ENCODE assay signal across 8 cellular contexts in the genomic region with DNA sequence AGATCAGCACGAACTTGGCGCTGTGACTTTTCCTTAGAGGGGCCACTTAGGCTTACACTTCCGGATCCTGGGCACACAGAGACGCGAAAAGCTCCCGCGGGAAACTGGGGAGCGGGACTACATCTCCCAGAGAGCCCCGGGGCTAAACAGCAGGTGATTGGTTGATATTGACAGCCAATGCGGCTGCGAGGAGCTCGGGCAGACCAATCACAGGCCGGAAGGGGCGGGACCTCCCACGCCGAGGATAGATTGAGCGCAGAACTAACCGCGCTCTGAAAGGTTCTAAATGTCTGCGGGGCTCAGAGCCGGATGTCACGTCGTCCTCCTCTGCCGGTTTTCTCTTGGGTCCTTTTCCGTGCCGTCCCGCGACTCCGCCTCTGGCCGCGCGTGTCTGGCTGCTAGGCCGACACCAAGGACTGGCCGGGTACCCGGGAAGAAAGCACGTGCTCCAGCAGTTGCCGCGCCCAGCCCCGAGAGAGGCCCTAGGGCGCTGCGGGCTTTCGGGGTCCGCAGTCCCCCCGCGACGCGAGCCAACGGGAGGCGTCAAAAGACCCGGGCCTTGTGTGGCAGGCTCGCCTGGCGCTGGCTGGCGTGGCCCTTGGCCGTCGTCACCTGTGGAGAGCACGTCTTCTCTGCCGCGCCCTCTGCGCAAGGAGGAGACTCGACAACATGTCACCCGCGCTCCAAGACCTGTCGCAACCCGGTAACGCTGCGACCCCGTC. TPM values are rescaled to one million over a fixed set of nuclear protein-coding genes. Genes with fewer than 3 reads are reported as not detected.
DNase-seq lines count a peak whose midpoint lies in the region; ATAC-seq, FAIRE-seq and TF ChIP-seq lines count a peak whose summit lies in the region.

A gene (plus strand): TSS at position 258 of the 722 bp plus-strand sequence. CDS start 412 bp downstream, at position 670.

- no peaks in the 10 kb centered on the region for H3K27me3 ChIP-seq in small intestine (ENCODE audit: control insufficient read depth in 2 of 2, insufficient read depth in 2 of 2, low read length in 2 of 2)

- ATAC-seq in GM18907 (IDR thresholded peaks at IDR 0.05; ENCODE audit: unreplicated experiment) (peak; percentile 99), HG03159 (IDR thresholded peaks at IDR 0.05; ENCODE audit: unreplicated experiment) (peak; percentile 98)

- peak; percentile 80 for DNase-seq in AG04449 (ENCODE audit: low read depth, low spot score)
- peak; percentile 97 for DNase-seq in NCI-H2227 treated with DMSO at 0.1 percent for 48 hours (lab: John Stamatoyannopoulos, UW)
- peak; percentile 98 to 99 for DNase-seq in cardiac fibroblast (ENCODE audit: low read depth in 2 of 2)
- DNase-seq in iPS-NIHi11 (ENCODE audit: low spot score), result peak; percentile 99
- DNase-seq in small intestine, result peak; percentile 99

- FAIRE-seq in small intestine (lab: Jason Lieb, UNC), result no peak

- WGBS in small intestine, 3 donors, result 0% methylated on average over 61 to 67 of the region's 67 CpGs

- H3K4me1 ChIP-seq in small intestine (ENCODE audit: control insufficient read depth in 2 of 2, insufficient read depth in 1 of 2, low read depth in 1 of 2, low read length in 1 of 2), result peaks cover 0 to 5% of the 10 kb centered on the region in 2 donors

- peak within 1 kb of the TSS; percentile 82 to 99 for H3K27ac ChIP-seq in small intestine (ENCODE audit: low read depth in 1 of 2, low read length in 1 of 2)

- no peak for TF ChIP-seq CTCF in AG04449 (IDR thresholded peaks at IDR 0.05; ENCODE audit: insufficient read depth, low read length, missing control alignments)
- TF ChIP-seq CTCF in WI38 (IDR thresholded peaks at IDR 0.05; ENCODE audit: low read depth, low read length), result no peak
- TF ChIP-seq CTCF in cardiac fibroblast (IDR thresholded peaks at IDR 0.05; ENCODE audit: low read depth, low read length), result no peak

- H3K9me3 ChIP-seq in small intestine (ENCODE audit: control insufficient read depth, low read depth), result no peaks in the 10 kb centered on the region

- POLR2A ChIA-PET in AG04449 (lab: Yijun Ruan, JAX), result interaction anchor here (0.6 to 1.4 kb wide), 7 partner anchors 9 to 278 kb away, joined by 3 to 8 read pairs (median 3); a partner anchor contains a TSS

- CTCF ChIA-PET in AG04449 (lab: Yijun Ruan, JAX), result interaction anchor here (0.7 kb wide), 1 partner anchor 36 kb away, joined by 5 read pairs; no protein-coding TSS in a partner anchor

- H3K4me3 ChIP-seq in AG04449 (ENCODE audit: low read depth, low read length) (peak within 1 kb of the TSS; percentile 94), WI38 (ENCODE audit: low read depth, low read length) (peak within 1 kb of the TSS; percentile 94), cardiac fibroblast (replicated peaks in 1 of 2; ENCODE audit: low read depth in 2 of 2, low read length in 2 of 2) (peak within 1 kb of the TSS; percentile 91 to 92), small intestine (ENCODE audit: low read depth in 1 of 2, low read length in 2 of 2) (peak within 1 kb of the TSS; percentile 70 to 79)

- no peaks in the 10 kb centered on the region for H3K36me3 ChIP-seq in small intestine (ENCODE audit: control insufficient read depth in 2 of 2, insufficient read depth in 2 of 2, low read length in 2 of 2)

RNA-seq across cellular contexts. Expression of the gene that starts here (rescaled TPM):
- polyA plus RNA-seq in small intestine, result 1 to 10 TPM; 2.2 to 5.7 (median 3.4) TPM

Comparison
In these comparisons a context has a peak if more than half of its experiments do, and no peak if none do; other contexts are left out.
1. Peak in every context shown above with its lines: DNase-seq, ATAC-seq, H3K4me3 ChIP-seq and H3K27ac ChIP-seq.